Comparison of ENCODE assay signal across 8 cellular contexts in genomic region chr6:33453361-33454008, GRCh38. TPM values are rescaled to one million over a fixed set of nuclear protein-coding genes. Genes with fewer than 3 reads are reported as not detected.
DNase-seq lines count a peak whose midpoint lies in the region; ATAC-seq, FAIRE-seq and TF ChIP-seq lines count a peak whose summit lies in the region.

No MANE protein-coding gene starts in this region.

- in situ Hi-C loops in GM12878 (cut with MboI), result no loop called here

- H2BK12ac ChIP-seq in mesenchymal stem cell (ENCODE audit: low read length in 2 of 2), result no peak overlapping the region

- H3K79me1 ChIP-seq in mesenchymal stem cell (replicated peaks; ENCODE audit: low read length, poor library complexity, severe bottlenecking), result peaks cover 44% of the 10 kb centered on the region

- H2BK5ac ChIP-seq in mesenchymal stem cell (ENCODE audit: low read depth, low read length, poor library complexity, severe bottlenecking), result no peak overlapping the region

- POLR2A ChIA-PET in GM12878 (lab: Charles Lee) (interaction anchor here (0.7 to 2.0 kb wide), 4 partner anchors 35 to 126 kb away, joined by 3 to 5 read pairs (median 4); partner anchors contain the start of gene BAK1), HEK293T (lab: Yijun Ruan, JAX) (interaction anchor here (0.7 to 3.6 kb wide), 17 partner anchors 8 to 182 kb away, joined by 3 to 18 read pairs (median 5); partner anchors contain the start of genes CUTA, RPS18, VPS52 and ZBTB22)

- RAD21 ChIA-PET in GM12878 (lab: Charles Lee; ENCODE audit: unreplicated experiment), result interaction anchor here (0.5 to 2.2 kb wide), 8 partner anchors 23 to 126 kb away, joined by 3 to 15 read pairs (median 4); partner anchors contain the start of gene BAK1

- H3K4me2 ChIP-seq in GM12878 (ENCODE audit: control insufficient read depth, insufficient read depth) (peak overlapping the region; percentile 98), mesenchymal stem cell (ENCODE audit: low read length, poor library complexity, severe bottlenecking) (peak overlapping the region; percentile 86)

- no peak overlapping the region for H3K18ac ChIP-seq in mesenchymal stem cell (ENCODE audit: low read depth in 1 of 2, low read length in 2 of 2)

- SMC1A ChIA-PET in GM12878 (lab: Charles Lee; ENCODE audit: uncharacterized antibody, unreplicated experiment), result interaction anchor here (0.9 to 1.2 kb wide), 3 partner anchors 21 to 132 kb away, joined by 3 to 5 read pairs (median 4); no protein-coding TSS in a partner anchor

- ATAC-seq in GM12878, result 0 out of 3 replicates have a peak, but pooled peaks have one; percentile 3

- H3K79me2 ChIP-seq in ACC112 (ENCODE audit: control insufficient read depth, insufficient read depth, low read length, unreplicated experiment) (peaks cover 13% of the 10 kb centered on the region), GM12878 (ENCODE audit: control insufficient read depth, insufficient read depth, low read length) (peaks cover 17% of the 10 kb centered on the region)

- H2AFZ ChIP-seq in ACC112 (ENCODE audit: low read length, unreplicated experiment) (no peak overlapping the region), GM12878 (ENCODE audit: control insufficient read depth, low read depth, low read length) (peak overlapping the region; percentile 88), mesenchymal stem cell (ENCODE audit: low read depth, low read length) (no peak overlapping the region)

- no peak for TF ChIP-seq EP300 in GM12878 (IDR thresholded peaks at IDR 0.05; ENCODE audit: borderline replicate concordance in 1 of 2, control insufficient read depth in 1 of 2, low read depth in 2 of 2, low read length in 2 of 2)

- intact Hi-C loops in GM12878 (cut with micrococcal nuclease; ENCODE audit: unreplicated experiment), result loop anchor here (1.0 kb wide), 1 partner anchor 43 kb away; no protein-coding TSS in a partner anchor

- H2BK15ac ChIP-seq in mesenchymal stem cell (ENCODE audit: low read depth, poor library complexity, severe bottlenecking), result no peak overlapping the region

- H3K9ac ChIP-seq in GM12878 (ENCODE audit: control insufficient read depth, insufficient read depth, low read length) (peak overlapping the region; percentile 96), mesenchymal stem cell (ENCODE audit: low read length) (peak overlapping the region; percentile 97)

- H3K27me3 ChIP-seq in ACC112 (ENCODE audit: insufficient read depth, low read length), result no peaks in the 10 kb centered on the region
- no peaks in the 10 kb centered on the region for H3K27me3 ChIP-seq in HL-60 (ENCODE audit: insufficient read depth, poor library complexity, severe bottlenecking)
- no peaks in the 10 kb centered on the region for H3K27me3 ChIP-seq in GM12878 (replicated peaks in 1 of 2; ENCODE audit: control insufficient read depth in 2 of 2, insufficient read depth in 2 of 2, low read length in 1 of 2)
- H3K27me3 ChIP-seq in mesenchymal stem cell (ENCODE audit: control insufficient read depth in 1 of 2, insufficient read depth in 1 of 2, low read length in 2 of 2), result no peaks in the 10 kb centered on the region

- DNase-seq in HL-60 (ENCODE audit: low read depth in 1 of 2, low spot score in 1 of 2) (peak in 1 of 2 experiments; percentile 11), GM12878 (ENCODE audit: low read depth, low spot score) (no peak), mesenchymal stem cell (no peak), HEK293T (ENCODE audit: extremely low spot score) (no peak), GOT3 (lab: John Stamatoyannopoulos, UW) (no peak), SKM-1 (lab: John Stamatoyannopoulos, UW; ENCODE audit: unreplicated experiment) (no peak), DMS79 (lab: John Stamatoyannopoulos, UW) (no peak)

- no peak for FAIRE-seq in GM12878 (lab: Jason Lieb, UNC)

- no peak overlapping the region for H2BK120ac ChIP-seq in mesenchymal stem cell (ENCODE audit: low read depth, low read length)

- WGBS in GM12878 (ENCODE audit: insufficient coverage, insufficient replicate concordance, low lambda C conversion rate, missing lambda C conversion rate), result 1% methylated on average over 10 of the region's 12 CpGs
- 8% methylated on average over 2 of the region's 12 CpGs for WGBS in mesenchymal stem cell

- H4K91ac ChIP-seq in mesenchymal stem cell (ENCODE audit: low read length), result no peak overlapping the region

- H3K14ac ChIP-seq in mesenchymal stem cell (ENCODE audit: low read length in 2 of 2), result no peak overlapping the region

- TF ChIP-seq CTCF in HL-60 (IDR thresholded peaks at IDR 0.05; ENCODE audit: insufficient read depth, low read length), result no peak
- no peak for TF ChIP-seq CTCF in GM12878 (IDR thresholded peaks at IDR 0.05 in 2 of 3, conservative IDR thresholded peaks at IDR 0.05 in 1 of 3; ENCODE audit: control insufficient read depth in 2 of 3, extremely low read depth in 1 of 3, insufficient read depth in 1 of 3, low read depth in 3 of 3, low read length in 3 of 3)

- H3K23ac ChIP-seq in mesenchymal stem cell (ENCODE audit: low read length in 2 of 2), result no peak overlapping the region

- H3K4ac ChIP-seq in mesenchymal stem cell (ENCODE audit: low read depth in 1 of 2, low read length in 2 of 2), result no peak overlapping the region

- TF ChIP-seq RAD21 in GM12878 (IDR thresholded peaks at IDR 0.05; ENCODE audit: insufficient read depth, low read depth, low read length), result no peak

- H3K27ac ChIP-seq in ACC112 (ENCODE audit: low read depth, low read length) (0 out of 2 replicates have a peak overlapping the region, but pooled peaks have one; percentile 9), HL-60 (replicated peaks) (peak overlapping the region; percentile 69), GM12878 (ENCODE audit: control insufficient read depth, insufficient read depth) (peak overlapping the region; percentile 81), mesenchymal stem cell (ENCODE audit: low read length, poor library complexity, severe bottlenecking) (no peak overlapping the region)

- no peak overlapping the region for H2AK5ac ChIP-seq in mesenchymal stem cell (ENCODE audit: low read length, severe bottlenecking)

- H4K20me1 ChIP-seq in GM12878 (ENCODE audit: control insufficient read depth, insufficient read depth), result no peaks in the 10 kb centered on the region

- H3K36me3 ChIP-seq in ACC112 (ENCODE audit: insufficient read depth, low read length) (peaks cover 11% of the 10 kb centered on the region; the same call in 1 of the 2 replicates), GM12878 (ENCODE audit: control insufficient read depth in 2 of 2, insufficient read depth in 2 of 2, low read length in 1 of 2) (no peaks in the 10 kb centered on the region; a peak in 1 of 4 replicates), mesenchymal stem cell (ENCODE audit: control insufficient read depth in 1 of 2, insufficient read depth in 2 of 2, low read depth in 1 of 2, low read length in 2 of 2) (peaks cover 37 to 39% of the 10 kb centered on the region in 2 experiments)

- H3K9me3 ChIP-seq in GM12878 (replicated peaks; ENCODE audit: control insufficient read depth, insufficient read depth, low read length), result no peaks in the 10 kb centered on the region
- H3K9me3 ChIP-seq in mesenchymal stem cell (ENCODE audit: control insufficient read depth, low read length), result no peaks in the 10 kb centered on the region

- CTCF ChIA-PET in GM12878 (lab: Yijun Ruan, JAX), result interaction anchor here (0.7 to 1.4 kb wide), 4 partner anchors 13 to 133 kb away, joined by 3 to 8 read pairs (median 3); partner anchors contain the start of gene CUTA
- CTCF ChIA-PET in HEK293T (lab: Yijun Ruan, JAX), result interaction anchor here (0.8 kb wide), 1 partner anchor 28 kb away, joined by 4 read pairs; no protein-coding TSS in a partner anchor

- BruUV-seq in GM12878 (replicated peaks; lab: Mats Ljungman, UMichigan), result no TSS peak

- TF ChIP-seq POLR2A in GM12878 (IDR thresholded peaks at IDR 0.05; ENCODE audit: low read depth, low read length), result no peak

- no peak overlapping the region for H4K8ac ChIP-seq in mesenchymal stem cell (ENCODE audit: low read length)

- H3K4me1 ChIP-seq in ACC112 (ENCODE audit: control insufficient read depth, insufficient read depth, low read length, unreplicated experiment), result peaks cover 8% of the 10 kb centered on the region
- peaks cover 3% of the 10 kb centered on the region; the same call in 1 of the 2 replicates for H3K4me1 ChIP-seq in GM12878 (ENCODE audit: control insufficient read depth, insufficient read depth, low read length)
- peaks cover 7% of the 10 kb centered on the region for H3K4me1 ChIP-seq in mesenchymal stem cell (ENCODE audit: control insufficient read depth, insufficient read depth, low read depth, low read length)

- H3K4me3 ChIP-seq in ACC112 (ENCODE audit: low read depth, low read length), result peak overlapping the region; percentile 88
- H3K4me3 ChIP-seq in HL-60 (replicated peaks; ENCODE audit: insufficient read depth, low read length), result peak overlapping the region; percentile 85
- H3K4me3 ChIP-seq in GM12878, result peak overlapping the region; percentile 86
- H3K4me3 ChIP-seq in mesenchymal stem cell (ENCODE audit: insufficient read depth in 1 of 2, low read depth in 1 of 2, low read length in 2 of 2), result peak overlapping the region in 1 of 2 experiments; percentile 99

RNA-seq across cellular contexts. Expression of gene ZBTB9, which starts 0.9 kb away (rescaled TPM):
- total RNA-seq in GM12878 (2013; cell fraction: nucleolus; rRNA removed), result 5.1 and 5.5 TPM in 2 replicates
- 5.2 and 6.6 TPM in 2 replicates for total RNA-seq in GM12878 (2014; rRNA removed)
- total RNA-seq in GM12878 (2014; rRNA removed; fragmentation: Illumina TruSeq; extraction: Trizol), result 6.0 and 6.7 TPM in 2 replicates
- 9.2 and 10.4 TPM in 2 replicates for total RNA-seq in GM12878 (2021)
- polyA plus RNA-seq in GM12878 (2011; ENCODE audit: low read depth), result 4.1 TPM
- 5.3 and 7.2 TPM in 2 replicates for polyA plus RNA-seq in GM12878 (2011; rRNA removed)
- polyA plus RNA-seq in GM12878 (2011; cell fraction: cytosol; rRNA removed), result 6.0 and 6.9 TPM in 2 replicates
- 13.4 and 16.9 TPM in 2 replicates for polyA plus RNA-seq in GM12878 (2011; cell fraction: nucleus; rRNA removed)
- polyA plus RNA-seq in GM12878 (2012), result 5.6 and 6.3 TPM in 2 replicates
- polyA plus RNA-seq in GM12878 (2014; fragmentation: Illumina TruSeq; extraction: Trizol), result 9.8 and 10.3 TPM in 2 replicates
- polyA plus RNA-seq in GM12878 (2014; fragmentation: Nextera tagmentation; extraction: Ambion mirVana), result 1 to 10 TPM; 1.5 to 2.6 TPM
- polyA plus RNA-seq in GM12878 (2014; rRNA removed), result 6.7 and 7.3 TPM in 2 replicates
- 10 to 100 TPM; 12.1 to 12.7 TPM for polyA plus RNA-seq in GM12878 (2016; fragmentation: Nextera tagmentation; extraction: Ambion mirVana)
- polyA minus RNA-seq in GM12878 (2011; rRNA and poly(A)+ RNA removed), result 9.1 and 9.2 TPM in 2 replicates
- polyA minus RNA-seq in GM12878 (2011; cell fraction: cytosol; rRNA and poly(A)+ RNA removed), result 3.6 and 4.2 TPM in 2 replicates
- polyA minus RNA-seq in GM12878 (2011; cell fraction: nucleus; rRNA and poly(A)+ RNA removed), result 4.5 and 6.2 TPM in 2 replicates
- polyA plus RNA-seq in mesenchymal stem cell (2013, experiment 1 of 2), result 3.6 TPM
- 3.9 TPM for polyA plus RNA-seq in mesenchymal stem cell (2013, experiment 2 of 2)

RNA-seq across cellular contexts. Expression of gene SYNGAP1, which starts 33.6 kb away (rescaled TPM):
- 14.4 and 18.4 TPM in 2 replicates for total RNA-seq in GM12878 (2013; cell fraction: nucleolus; rRNA removed)
- total RNA-seq in GM12878 (2014; rRNA removed) (1.2 and 1.5 TPM in 2 replicates), GM12878 (2014; rRNA removed; fragmentation: Illumina TruSeq; extraction: Trizol) (0.85 and 0.88 TPM in 2 replicates), GM12878 (2021) (5.7 and 9.2 TPM in 2 replicates)
- polyA plus RNA-seq in GM12878 (2011; ENCODE audit: low read depth), result 3.3 TPM
- polyA plus RNA-seq in GM12878 (2011; rRNA removed) (2.2 and 3.9 TPM in 2 replicates), GM12878 (2014; fragmentation: Illumina TruSeq; extraction: Trizol) (3.1 and 5.7 TPM in 2 replicates), GM12878 (2014; fragmentation: Nextera tagmentation; extraction: Ambion mirVana) (under 1 TPM; 0.05 to 0.14 TPM), GM12878 (2014; rRNA removed) (6.4 and 9.0 TPM in 2 replicates), GM12878 (2016; fragmentation: Nextera tagmentation; extraction: Ambion mirVana) (under 1 TPM; 0.62 to 0.73 TPM)
- 2.7 and 3.4 TPM in 2 replicates for polyA plus RNA-seq in GM12878 (2011; cell fraction: cytosol; rRNA removed)
- polyA plus RNA-seq in GM12878 (2011; cell fraction: nucleus; rRNA removed), result 60.1 and 82.9 TPM in 2 replicates
- 8.3 and 9.0 TPM in 2 replicates for polyA plus RNA-seq in GM12878 (2012)
- 2.5 and 3.1 TPM in 2 replicates for polyA minus RNA-seq in GM12878 (2011; rRNA and poly(A)+ RNA removed)
- polyA minus RNA-seq in GM12878 (2011; cell fraction: cytosol; rRNA and poly(A)+ RNA removed), result 1.1 and 2.8 TPM in 2 replicates
- 8.1 and 12.2 TPM in 2 replicates for polyA minus RNA-seq in GM12878 (2011; cell fraction: nucleus; rRNA and poly(A)+ RNA removed)
- 18.5 TPM for polyA plus RNA-seq in mesenchymal stem cell (2013, experiment 1 of 2)
- polyA plus RNA-seq in mesenchymal stem cell (2013, experiment 2 of 2), result 19.0 TPM

RNA-seq across cellular contexts. Expression of gene CUTA, which starts 35.6 kb away (rescaled TPM):
- total RNA-seq in GM12878 (2013; cell fraction: nucleolus; rRNA removed), result 31.1 and 35.5 TPM in 2 replicates
- total RNA-seq in GM12878 (2014; rRNA removed), result 201 and 217 TPM in 2 replicates
- 107 and 118 TPM in 2 replicates for total RNA-seq in GM12878 (2014; rRNA removed; fragmentation: Illumina TruSeq; extraction: Trizol)
- total RNA-seq in GM12878 (2021), result 165 and 173 TPM in 2 replicates
- 161 TPM for polyA plus RNA-seq in GM12878 (2011; ENCODE audit: low read depth)
- 95.6 and 137 TPM in 2 replicates for polyA plus RNA-seq in GM12878 (2011; rRNA removed)
- 225 and 263 TPM in 2 replicates for polyA plus RNA-seq in GM12878 (2011; cell fraction: cytosol; rRNA removed)
- polyA plus RNA-seq in GM12878 (2011; cell fraction: nucleus; rRNA removed), result 202 and 257 TPM in 2 replicates
- 320 and 324 TPM in 2 replicates for polyA plus RNA-seq in GM12878 (2012)
- polyA plus RNA-seq in GM12878 (2014; fragmentation: Illumina TruSeq; extraction: Trizol), result 62.2 and 102 TPM in 2 replicates
- 100 to 1,000 TPM; 268 to 293 TPM for polyA plus RNA-seq in GM12878 (2014; fragmentation: Nextera tagmentation; extraction: Ambion mirVana)
- polyA plus RNA-seq in GM12878 (2014; rRNA removed), result 178 and 203 TPM in 2 replicates
- polyA plus RNA-seq in GM12878 (2016; fragmentation: Nextera tagmentation; extraction: Ambion mirVana), result 100 to 1,000 TPM; 220 to 226 TPM
- 110 and 116 TPM in 2 replicates for polyA minus RNA-seq in GM12878 (2011; rRNA and poly(A)+ RNA removed)
- polyA minus RNA-seq in GM12878 (2011; cell fraction: cytosol; rRNA and poly(A)+ RNA removed), result 47.1 and 60.9 TPM in 2 replicates
- 50.9 and 62.4 TPM in 2 replicates for polyA minus RNA-seq in GM12878 (2011; cell fraction: nucleus; rRNA and poly(A)+ RNA removed)
- polyA plus RNA-seq in mesenchymal stem cell (2013, experiment 1 of 2), result 472 TPM
- 480 TPM for polyA plus RNA-seq in mesenchymal stem cell (2013, experiment 2 of 2)

RNA-seq across cellular contexts. Expression of gene PHF1, which starts 42.7 kb away (rescaled TPM):
- total RNA-seq in GM12878 (2013; cell fraction: nucleolus; rRNA removed), result 22.1 and 23.7 TPM in 2 replicates
- 6.5 and 6.8 TPM in 2 replicates for total RNA-seq in GM12878 (2014; rRNA removed)
- 5.5 and 6.5 TPM in 2 replicates for total RNA-seq in GM12878 (2014; rRNA removed; fragmentation: Illumina TruSeq; extraction: Trizol)
- total RNA-seq in GM12878 (2021), result 13.5 and 14.5 TPM in 2 replicates
- 17.4 TPM for polyA plus RNA-seq in GM12878 (2011; ENCODE audit: low read depth)
- polyA plus RNA-seq in GM12878 (2011; rRNA removed), result 11.8 and 17.8 TPM in 2 replicates
- polyA plus RNA-seq in GM12878 (2011; cell fraction: cytosol; rRNA removed), result 20.1 and 23.2 TPM in 2 replicates
- 143 and 159 TPM in 2 replicates for polyA plus RNA-seq in GM12878 (2011; cell fraction: nucleus; rRNA removed)
- 32.7 and 39.8 TPM in 2 replicates for polyA plus RNA-seq in GM12878 (2012)
- polyA plus RNA-seq in GM12878 (2014; fragmentation: Illumina TruSeq; extraction: Trizol), result 5.9 and 10.3 TPM in 2 replicates
- polyA plus RNA-seq in GM12878 (2014; fragmentation: Nextera tagmentation; extraction: Ambion mirVana), result 1 to 10 TPM; 1.3 to 2.2 TPM
- polyA plus RNA-seq in GM12878 (2014; rRNA removed), result 17.3 and 21.4 TPM in 2 replicates
- polyA plus RNA-seq in GM12878 (2016; fragmentation: Nextera tagmentation; extraction: Ambion mirVana), result 1 to 10 TPM; 3.1 to 3.5 TPM
- 16.9 and 18.6 TPM in 2 replicates for polyA minus RNA-seq in GM12878 (2011; rRNA and poly(A)+ RNA removed)
- 5.0 and 6.8 TPM in 2 replicates for polyA minus RNA-seq in GM12878 (2011; cell fraction: cytosol; rRNA and poly(A)+ RNA removed)
- 15.6 and 16.6 TPM in 2 replicates for polyA minus RNA-seq in GM12878 (2011; cell fraction: nucleus; rRNA and poly(A)+ RNA removed)
- polyA plus RNA-seq in mesenchymal stem cell (2013, experiment 1 of 2), result 43.1 TPM
- 40.9 TPM for polyA plus RNA-seq in mesenchymal stem cell (2013, experiment 2 of 2)
